In genomic region chr17:17448076-17448475, GRCh38 we compare ENCODE assay signal across 1 cellular context.
TF ChIP-seq lines count a peak whose summit lies in the region.

No MANE protein-coding gene starts in this region.

TF ChIP-seq in WTC11, 78 proteins besides CTCF, POLR2A, EP300 and RAD21 (continued from another document):
- TF ChIP-seq AR (CRISPR knock-in tag; IDR thresholded peaks at IDR 0.05) (no peak), PRRX2 (CRISPR knock-in tag; IDR thresholded peaks at IDR 0.05) (no peak)
- TF ChIP-seq, protein P1, sequence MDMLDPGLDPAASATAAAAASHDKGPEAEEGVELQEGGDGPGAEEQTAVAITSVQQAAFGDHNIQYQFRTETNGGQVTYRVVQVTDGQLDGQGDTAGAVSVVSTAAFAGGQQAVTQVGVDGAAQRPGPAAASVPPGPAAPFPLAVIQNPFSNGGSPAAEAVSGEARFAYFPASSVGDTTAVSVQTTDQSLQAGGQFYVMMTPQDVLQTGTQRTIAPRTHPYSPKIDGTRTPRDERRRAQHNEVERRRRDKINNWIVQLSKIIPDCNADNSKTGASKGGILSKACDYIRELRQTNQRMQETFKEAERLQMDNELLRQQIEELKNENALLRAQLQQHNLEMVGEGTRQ (CRISPR knock-in tag; IDR thresholded peaks at IDR 0.05), result no peak
